In the genomic region with DNA sequence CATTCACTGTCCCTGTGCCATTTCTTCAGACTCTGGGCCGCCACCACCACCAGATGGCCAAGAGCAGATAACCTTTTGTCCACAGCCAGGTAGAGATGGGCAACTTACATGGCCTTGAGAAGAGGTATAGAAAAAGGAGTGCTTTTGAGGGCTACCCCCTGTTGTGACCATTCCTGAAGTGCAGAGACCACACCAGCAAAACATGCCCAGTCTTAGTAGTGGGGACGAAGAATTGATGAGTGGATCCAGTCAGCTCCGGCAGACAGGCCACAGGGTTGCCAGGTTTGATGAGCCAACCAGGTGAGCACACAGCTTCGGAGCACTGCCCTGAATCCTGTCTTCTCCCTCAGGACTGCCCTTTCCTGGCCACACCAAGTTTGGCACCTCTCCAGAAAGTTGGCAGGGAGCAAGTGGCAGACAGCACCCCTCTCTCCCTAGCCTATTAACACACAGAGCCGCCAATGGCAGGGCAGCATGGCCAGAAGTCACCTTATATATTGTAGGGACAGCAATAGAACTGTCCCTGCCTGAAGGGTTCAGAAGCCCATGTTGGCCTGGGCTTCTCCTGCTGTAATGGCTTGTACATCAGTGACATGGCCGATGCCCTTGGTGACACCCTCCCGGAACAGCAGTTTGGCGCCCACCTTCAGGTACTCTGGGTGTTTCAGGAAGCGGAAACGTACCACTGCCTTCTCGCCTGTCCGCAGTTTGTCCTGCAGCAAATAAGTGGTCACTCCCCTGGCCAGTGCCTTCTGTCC, we compare ENCODE assay signal across 1 cellular context.
A peak's percentile ranks its signal among the peaks of the same experiment; 100 is the strongest.
TF ChIP-seq lines count a peak whose summit lies in the region.

No MANE protein-coding gene starts in this region.

TF ChIP-seq in GM12878, 131 proteins besides CTCF, POLR2A, EP300 and RAD21:
- TF ChIP-seq SREBF1 (IDR thresholded peaks at IDR 0.05; ENCODE audit: low read length): no peak
- TF ChIP-seq, protein P1, sequence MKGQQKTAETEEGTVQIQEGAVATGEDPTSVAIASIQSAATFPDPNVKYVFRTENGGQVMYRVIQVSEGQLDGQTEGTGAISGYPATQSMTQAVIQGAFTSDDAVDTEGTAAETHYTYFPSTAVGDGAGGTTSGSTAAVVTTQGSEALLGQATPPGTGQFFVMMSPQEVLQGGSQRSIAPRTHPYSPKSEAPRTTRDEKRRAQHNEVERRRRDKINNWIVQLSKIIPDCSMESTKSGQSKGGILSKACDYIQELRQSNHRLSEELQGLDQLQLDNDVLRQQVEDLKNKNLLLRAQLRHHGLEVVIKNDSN (IDR thresholded peaks at IDR 0.05; ENCODE audit: borderline replicate concordance, extremely low read length, insufficient read depth, low read depth, low read length): no peak
- no peak for TF ChIP-seq DPF2 (IDR thresholded peaks at IDR 0.05)
- TF ChIP-seq, protein P2, sequence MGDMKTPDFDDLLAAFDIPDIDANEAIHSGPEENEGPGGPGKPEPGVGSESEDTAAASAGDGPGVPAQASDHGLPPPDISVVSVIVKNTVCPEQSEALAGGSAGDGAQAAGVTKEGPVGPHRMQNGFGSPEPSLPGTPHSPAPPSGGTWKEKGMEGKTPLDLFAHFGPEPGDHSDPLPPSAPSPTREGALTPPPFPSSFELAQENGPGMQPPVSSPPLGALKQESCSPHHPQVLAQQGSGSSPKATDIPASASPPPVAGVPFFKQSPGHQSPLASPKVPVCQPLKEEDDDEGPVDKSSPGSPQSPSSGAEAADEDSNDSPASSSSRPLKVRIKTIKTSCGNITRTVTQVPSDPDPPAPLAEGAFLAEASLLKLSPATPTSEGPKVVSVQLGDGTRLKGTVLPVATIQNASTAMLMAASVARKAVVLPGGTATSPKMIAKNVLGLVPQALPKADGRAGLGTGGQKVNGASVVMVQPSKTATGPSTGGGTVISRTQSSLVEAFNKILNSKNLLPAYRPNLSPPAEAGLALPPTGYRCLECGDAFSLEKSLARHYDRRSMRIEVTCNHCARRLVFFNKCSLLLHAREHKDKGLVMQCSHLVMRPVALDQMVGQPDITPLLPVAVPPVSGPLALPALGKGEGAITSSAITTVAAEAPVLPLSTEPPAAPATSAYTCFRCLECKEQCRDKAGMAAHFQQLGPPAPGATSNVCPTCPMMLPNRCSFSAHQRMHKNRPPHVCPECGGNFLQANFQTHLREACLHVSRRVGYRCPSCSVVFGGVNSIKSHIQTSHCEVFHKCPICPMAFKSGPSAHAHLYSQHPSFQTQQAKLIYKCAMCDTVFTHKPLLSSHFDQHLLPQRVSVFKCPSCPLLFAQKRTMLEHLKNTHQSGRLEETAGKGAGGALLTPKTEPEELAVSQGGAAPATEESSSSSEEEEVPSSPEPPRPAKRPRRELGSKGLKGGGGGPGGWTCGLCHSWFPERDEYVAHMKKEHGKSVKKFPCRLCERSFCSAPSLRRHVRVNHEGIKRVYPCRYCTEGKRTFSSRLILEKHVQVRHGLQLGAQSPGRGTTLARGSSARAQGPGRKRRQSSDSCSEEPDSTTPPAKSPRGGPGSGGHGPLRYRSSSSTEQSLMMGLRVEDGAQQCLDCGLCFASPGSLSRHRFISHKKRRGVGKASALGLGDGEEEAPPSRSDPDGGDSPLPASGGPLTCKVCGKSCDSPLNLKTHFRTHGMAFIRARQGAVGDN (IDR thresholded peaks at IDR 0.05): no peak
- TF ChIP-seq SP1 (IDR thresholded peaks at IDR 0.05; ENCODE audit: low read depth, low read length): no peak
- no peak for TF ChIP-seq KLF5 (IDR thresholded peaks at IDR 0.05; ENCODE audit: partially characterized antibody)
- TF ChIP-seq SIN3A (IDR thresholded peaks at IDR 0.05; ENCODE audit: low read depth, low read length): no peak
- 0 out of 2 replicates have a peak, but pooled peaks have one; percentile 10 for TF ChIP-seq POLR2AphosphoS5 (IDR thresholded peaks at IDR 0.05; ENCODE audit: low read length)
- TF ChIP-seq TARDBP (IDR thresholded peaks at IDR 0.05; ENCODE audit: borderline replicate concordance): no peak
TF ChIP-seq in GM12878: peak in this region for 1.
